8 cellular contexts compared by ENCODE assay signal in genomic region chr10:43348511-43349312, GRCh38. TPM values are rescaled to one million over a fixed set of nuclear protein-coding genes. Genes with fewer than 3 reads are reported as not detected.
A peak's percentile ranks its signal among the peaks of the same experiment; 100 is the strongest.
DNase-seq lines count a peak whose midpoint lies in the region; ATAC-seq and TF ChIP-seq lines count a peak whose summit lies in the region.

No MANE protein-coding gene starts in this region.

- WGBS in lung, 2 donors: 54 to 56% methylated on average over 13 of the region's 13 CpGs

- H3K27ac ChIP-seq in lung (ENCODE audit: low read depth in 1 of 2, low read length in 1 of 2): no peak overlapping the region

- ATAC-seq in HG03354 (IDR thresholded peaks at IDR 0.05; ENCODE audit: poor library complexity, severe bottlenecking, unreplicated experiment) (peak; percentile 100), lung (ENCODE audit: insufficient read depth, low FRiP score) (peak; percentile 99)

- peaks cover 24 to 36% (median 24%) of the 10 kb centered on the region in 3 donors for H3K27me3 Mint-ChIP-seq in CD14-positive monocyte (ENCODE audit: low read depth in 3 of 3)

- H3K36me3 ChIP-seq in lung (ENCODE audit: control insufficient read depth in 2 of 2, insufficient read depth in 2 of 2, low read length in 2 of 2): no peaks in the 10 kb centered on the region

- H3K4me1 Mint-ChIP-seq in CD14-positive monocyte: peaks cover 15% of the 10 kb centered on the region

- intact Hi-C loops in CD14-positive monocyte (cut with micrococcal nuclease): loop anchor here (2.0 to 5.0 kb wide), 2 partner anchors 54 to 481 kb away; no protein-coding TSS in a partner anchor

- H3K27me3 ChIP-seq in lung (ENCODE audit: control insufficient read depth, insufficient read depth): no peaks in the 10 kb centered on the region

- no peaks in the 10 kb centered on the region for H3K4me1 ChIP-seq in lung (ENCODE audit: control insufficient read depth in 2 of 2, insufficient read depth in 2 of 2, low read length in 2 of 2)

- H3K9me3 ChIP-seq in lung (ENCODE audit: control insufficient read depth in 2 of 2, insufficient read depth in 1 of 2, low read length in 1 of 2): no peaks in the 10 kb centered on the region

- no peak overlapping the region for H3K4me3 ChIP-seq in lung

- H3K27ac Mint-ChIP-seq in CD14-positive monocyte: no peak overlapping the region

- TF ChIP-seq CTCF in CD14-positive monocyte (IDR thresholded peaks at IDR 0.05) (peak; percentile 90), lung (IDR thresholded peaks at IDR 0.05; ENCODE audit: control extremely low read depth, extremely low read depth) (peak; percentile 89)

- H3K9me3 Mint-ChIP-seq in CD14-positive monocyte: peaks cover 0 to 8% (median 0%) of the 10 kb centered on the region in 7 donors

- H3K36me3 Mint-ChIP-seq in CD14-positive monocyte: no peaks in the 10 kb centered on the region

- H3K4me3 Mint-ChIP-seq in CD14-positive monocyte: no peak overlapping the region

- peak; percentile 88 for DNase-seq in CD14-positive monocyte (ENCODE audit: low spot score)
- peak; percentile 96 for DNase-seq in GM19240 (ENCODE audit: insufficient read length, low spot score)
- DNase-seq in NCI-H526 (lab: John Stamatoyannopoulos, UW): peak; percentile 40 to 76
- peak; percentile 83 for DNase-seq in activated CD4-positive, alpha-beta T cell treated with anti-CD3 and anti-CD28 coated beads, Interleukin-2, amount 50 U/mL, for 1 hour
- DNase-seq in dermis blood vessel endothelial cell: peak; percentile 85
- DNase-seq in lung (ENCODE audit: low spot score): peak; percentile 90
- DNase-seq in stimulated activated CD8-positive, alpha-beta memory T cell treated with anti-CD3 and anti-CD28 coated beads, Interleukin-15, amount 100 ng/mL, for 1 hour (ENCODE audit: low read depth): peak; percentile 77

RNA-seq across cellular contexts. Expression of gene FXYD4, which starts 22.7 kb away (rescaled TPM):
- polyA plus RNA-seq in CD14-positive monocyte: not detected
- total RNA-seq in dermis blood vessel endothelial cell: not detected in 2 replicates
- total RNA-seq in lung: 1 to 10 TPM in 1 of 2 donors, not detected in 1; 3.9 TPM
- 1 to 10 TPM in 1 of 2 donors, under 1 TPM in 1; 0.65 to 2.9 TPM for polyA plus RNA-seq in lung
